Comparison of ENCODE assay signal across 26 cellular contexts in the genomic region with DNA sequence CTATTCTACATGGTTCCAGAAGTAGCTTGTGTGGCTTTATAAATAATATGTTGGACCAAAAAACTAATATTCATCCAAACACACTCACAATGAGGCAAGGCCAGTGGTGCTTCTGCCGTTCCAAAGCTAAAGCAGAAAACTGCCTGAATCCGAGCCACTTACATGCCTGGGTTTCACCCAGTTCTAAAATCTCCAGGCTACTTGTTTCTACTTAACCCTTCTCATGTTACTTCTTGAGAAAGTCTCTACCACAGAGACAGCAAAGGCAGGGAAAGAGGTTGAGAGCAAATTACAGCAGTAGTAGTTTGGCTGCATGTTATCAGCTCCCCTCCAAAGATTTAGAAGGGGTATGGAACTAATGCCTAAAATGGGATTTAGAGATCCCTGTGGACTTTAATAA.
"Had no signal": no experiment of that assay in that cellular context is flagged by ENCODE, and none has a peak within 500 bp of the region (broad histone marks: within the 10 kb centered on the region; RNA-seq: fewer than 3 reads in every experiment).

No MANE protein-coding gene starts in this region.

- ATAC-seq: activated CD4-positive, alpha-beta T cell treated with anti-CD3 and anti-CD28 coated beads for 36 hours; activated CD4-positive, CD25-positive, alpha-beta regulatory T cell treated with anti-CD3 and anti-CD28 coated beads, Interleukin-2, amount 50 U/mL, for 24 hours; body of pancreas; Panc1 had no signal

- H3K4me3 ChIP-seq: adrenal gland, body of pancreas, breast epithelium, SJSA1 had no signal

- DNase-seq: activated CD4-positive, alpha-beta T cell treated with anti-CD3 and anti-CD28 coated beads for 36 hours; activated CD4-positive, alpha-beta T cell treated with anti-CD3 and anti-CD28 coated beads, Interleukin-2, amount 10 ng/mL, durations not matched to agents 7 days and 5 days; activated CD4-positive, alpha-beta T cell treated with anti-CD3 and anti-CD28 coated beads, Interleukin-2, amount 50 U/mL, for 48 hours; activated gamma-delta T cell; activated naive CD4-positive, alpha-beta T cell treated with Interleukin-2 at 50 U/mL for 16 hours; activated naive CD8-positive, alpha-beta T cell treated with anti-CD3 and anti-CD28 coated beads, Interleukin-2, amount 10 ng/mL, durations not matched to agents 7 days and 5 days; activated T-cell treated with anti-CD3 and anti-CD28 coated beads, Interleukin-2, amount 50 U/mL, for 1 hour; adrenal gland; body of pancreas; Karpas-422; KBM-7; NCI-H1105; NCI-H1417 treated with DMSO at 0.1 percent for 48 hours; NCI-H1694; NCI-H1930; NCI-H2081 treated with DMSO at 0.1 percent for 48 hours; NCI-H2171; NCI-H510A; NCI-H526 treated with DMSO at 0.1 percent for 48 hours; NCI-H774; SHP77; SK-N-SH had no signal
